In genomic region chr1:34372891-34373290, GRCh38 we compare ENCODE assay signal across 4 cellular contexts.
"Had no signal": no experiment of that assay in that cellular context is flagged by ENCODE, and none has a peak within 500 bp of the region (broad histone marks: within the 10 kb centered on the region; RNA-seq: fewer than 3 reads in every experiment).

No MANE protein-coding gene starts in this region.

- H3K4me3 ChIP-seq: GM23338 had no signal

- ATAC-seq: GM23338 had no signal

- DNase-seq: H9, HCEC 1CT, IMR-90 had no signal
